ENCODE assay signal across 29 cellular contexts in the genomic region with DNA sequence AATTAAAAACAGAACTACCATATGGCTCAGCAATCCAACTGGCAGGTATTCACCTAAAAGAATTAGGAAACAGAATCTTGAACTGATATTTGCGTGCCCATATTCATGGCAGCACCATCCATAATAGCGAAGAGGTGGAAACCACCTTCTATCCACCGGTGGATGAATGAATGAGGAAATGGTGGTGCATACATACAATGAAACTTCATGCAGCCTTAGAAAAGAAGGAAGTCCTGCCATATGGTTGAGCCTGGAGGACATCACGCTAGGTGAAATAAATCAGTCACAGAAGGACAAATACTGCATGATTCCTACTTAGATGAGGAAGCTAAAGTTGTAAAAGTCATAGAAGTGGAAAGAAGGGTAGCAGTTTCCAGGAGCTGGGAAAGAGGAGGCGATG. TPM values are rescaled to one million over a fixed set of nuclear protein-coding genes. Genes with fewer than 3 reads are reported as not detected.
"Had no signal": no experiment of that assay in that cellular context is flagged by ENCODE, and none has a peak within 500 bp of the region (broad histone marks: within the 10 kb centered on the region; RNA-seq: fewer than 3 reads in every experiment).

No MANE protein-coding gene starts in this region.

- H3K36me3 Mint-ChIP-seq: activated naive CD8-positive, alpha-beta T cell treated with anti-CD3 and anti-CD28 coated beads, Interleukin-2, amount 10 ng/mL, durations not matched to agents 7 days and 5 days; natural killer cell had no signal

- H3K36me3 ChIP-seq: breast epithelium, colonic mucosa, gastrocnemius medialis, left lung, prostate gland, transverse colon had no signal

- H3K4me1 Mint-ChIP-seq: activated CD4-positive, alpha-beta memory T cell treated with anti-CD3 and anti-CD28 coated beads, Interleukin-2, amount 10 ng/mL, durations not matched to agents 7 days and 5 days; activated CD4-positive, alpha-beta T cell treated with anti-CD3 and anti-CD28 coated beads, Interleukin-2, amount 10 ng/mL, durations not matched to agents 24 days and 14 days; activated naive CD8-positive, alpha-beta T cell treated with anti-CD3 and anti-CD28 coated beads, Interleukin-2, amount 10 ng/mL, durations not matched to agents 7 days and 5 days; central memory CD8-positive, alpha-beta T cell; natural killer cell had no signal

- H3K4me3 Mint-ChIP-seq: activated CD4-positive, alpha-beta memory T cell treated with anti-CD3 and anti-CD28 coated beads, Interleukin-2, amount 10 ng/mL, durations not matched to agents 7 days and 5 days; activated CD4-positive, alpha-beta T cell treated with anti-CD3 and anti-CD28 coated beads, Interleukin-2, amount 10 ng/mL, durations not matched to agents 24 days and 14 days; activated naive CD4-positive, alpha-beta T cell treated with anti-CD3 and anti-CD28 coated beads for 36 hours; activated naive CD8-positive, alpha-beta T cell treated with anti-CD3 and anti-CD28 coated beads, Interleukin-2, amount 10 ng/mL, durations not matched to agents 7 days and 5 days; activated T-cell treated with anti-CD3 and anti-CD28 coated beads, Interleukin-2, amount 50 U/mL, for 72 hours; central memory CD8-positive, alpha-beta T cell; effector memory CD8-positive, alpha-beta T cell; natural killer cell had no signal

- H3K27me3 ChIP-seq: colonic mucosa had no signal

- H3K4me3 ChIP-seq: breast epithelium, colonic mucosa, dorsolateral prefrontal cortex, gastrocnemius medialis, left lung, lung, prostate gland, transverse colon had no signal

- FAIRE-seq: endothelial cell of umbilical vein, urothelium cell line had no signal

- H3K9me3 ChIP-seq: breast epithelium, colonic mucosa, gastrocnemius medialis, left lung, prostate gland, transverse colon had no signal

- H3K27ac ChIP-seq: breast epithelium, colonic mucosa, dorsolateral prefrontal cortex, gastrocnemius medialis, left lung, prostate gland, transverse colon had no signal

- H3K4me1 ChIP-seq: breast epithelium, colonic mucosa, gastrocnemius medialis, left lung, prostate gland, transverse colon had no signal

- ATAC-seq: activated CD4-positive, CD25-positive, alpha-beta regulatory T cell treated with anti-CD3 and anti-CD28 coated beads, Interleukin-2, amount 50 U/mL, for 24 hours; activated T-cell treated with anti-CD3 and anti-CD28 coated beads, Interleukin-2, amount 50 U/mL, for 72 hours; effector memory CD8-positive, alpha-beta T cell; esophagus mucosa; gastrocnemius medialis; left lung; natural killer cell; right cardiac atrium had no signal

- H3K9me3 Mint-ChIP-seq: activated CD4-positive, alpha-beta memory T cell treated with anti-CD3 and anti-CD28 coated beads, Interleukin-2, amount 10 ng/mL, durations not matched to agents 7 days and 5 days; activated CD4-positive, alpha-beta T cell treated with anti-CD3 and anti-CD28 coated beads, Interleukin-2, amount 10 ng/mL, durations not matched to agents 24 days and 14 days; activated naive CD4-positive, alpha-beta T cell treated with anti-CD3 and anti-CD28 coated beads for 36 hours; activated naive CD8-positive, alpha-beta T cell treated with anti-CD3 and anti-CD28 coated beads, Interleukin-2, amount 10 ng/mL, durations not matched to agents 7 days and 5 days; activated T-cell treated with anti-CD3 and anti-CD28 coated beads, Interleukin-2, amount 50 U/mL, for 72 hours; central memory CD8-positive, alpha-beta T cell; effector memory CD8-positive, alpha-beta T cell; natural killer cell had no signal

- DNase-seq: activated CD4-positive, alpha-beta memory T cell treated with anti-CD3 and anti-CD28 coated beads, Interleukin-2, amount 10 ng/mL, durations not matched to agents 7 days and 5 days; activated CD4-positive, alpha-beta T cell treated with anti-CD3 and anti-CD28 coated beads, Interleukin-2, amount 10 ng/mL, durations not matched to agents 24 days and 14 days; activated effector memory CD4-positive, alpha-beta T cell treated with Interleukin-2 at 50 U/mL for 16 hours; activated naive CD4-positive, alpha-beta T cell treated with anti-CD3 and anti-CD28 coated beads for 36 hours; activated naive CD8-positive, alpha-beta T cell treated with anti-CD3 and anti-CD28 coated beads, Interleukin-2, amount 10 ng/mL, durations not matched to agents 7 days and 5 days; activated T-cell treated with anti-CD3 and anti-CD28 coated beads, Interleukin-2, amount 50 U/mL, for 72 hours; amniotic stem cell; colonic mucosa; dorsolateral prefrontal cortex; effector memory CD8-positive, alpha-beta T cell; gastrocnemius medialis; hippocampal formation; kidney glomerular epithelial cell; left lung; natural killer cell; right cardiac atrium; stimulated activated CD4-positive, alpha-beta T cell treated with anti-CD3 and anti-CD28 coated beads, Interleukin-12 subunit alpha, Interleukin-12 subunit beta, amount 100 ng/mL, for 4 hours; stimulated activated CD4-positive, alpha-beta T cell treated with anti-CD3 and anti-CD28 coated beads, Interleukin-4, amount 100 ng/mL, for 4 hours; transverse colon had no signal

- H3K27ac Mint-ChIP-seq: activated CD4-positive, alpha-beta memory T cell treated with anti-CD3 and anti-CD28 coated beads, Interleukin-2, amount 10 ng/mL, durations not matched to agents 7 days and 5 days; activated CD4-positive, alpha-beta T cell treated with anti-CD3 and anti-CD28 coated beads, Interleukin-2, amount 10 ng/mL, durations not matched to agents 24 days and 14 days; activated naive CD4-positive, alpha-beta T cell treated with anti-CD3 and anti-CD28 coated beads for 36 hours; activated naive CD8-positive, alpha-beta T cell treated with anti-CD3 and anti-CD28 coated beads, Interleukin-2, amount 10 ng/mL, durations not matched to agents 7 days and 5 days; activated T-cell treated with anti-CD3 and anti-CD28 coated beads, Interleukin-2, amount 50 U/mL, for 72 hours; effector memory CD8-positive, alpha-beta T cell; natural killer cell had no signal

RNA-seq across cellular contexts. Expression of a gene that starts 6.6 kb away (rescaled TPM):
- total RNA-seq: activated CD4-positive, alpha-beta memory T cell treated with anti-CD3 and anti-CD28 coated beads, Interleukin-2, amount 10 ng/mL, durations not matched to agents 7 days and 5 days; activated CD4-positive, alpha-beta T cell treated with anti-CD3 and anti-CD28 coated beads, Interleukin-2, amount 10 ng/mL, durations not matched to agents 24 days and 14 days; activated naive CD4-positive, alpha-beta T cell treated with anti-CD3 and anti-CD28 coated beads for 36 hours; breast epithelium; endothelial cell of umbilical vein; gastrocnemius medialis; left lung; osteocyte; right cardiac atrium; temporal lobe had no signal

RNA-seq across cellular contexts. Expression of a gene that starts 21.1 kb away (rescaled TPM):
- total RNA-seq: activated CD4-positive, alpha-beta memory T cell treated with anti-CD3 and anti-CD28 coated beads, Interleukin-2, amount 10 ng/mL, durations not matched to agents 7 days and 5 days; activated CD4-positive, alpha-beta T cell treated with anti-CD3 and anti-CD28 coated beads, Interleukin-2, amount 10 ng/mL, durations not matched to agents 24 days and 14 days; activated naive CD4-positive, alpha-beta T cell treated with anti-CD3 and anti-CD28 coated beads for 36 hours; activated naive CD8-positive, alpha-beta T cell treated with anti-CD3 and anti-CD28 coated beads, Interleukin-2, amount 10 ng/mL, durations not matched to agents 7 days and 5 days; activated T-cell treated with anti-CD3 and anti-CD28 coated beads, Interleukin-2, amount 50 U/mL, for 72 hours; breast epithelium; colonic mucosa; dorsolateral prefrontal cortex; endothelial cell of umbilical vein; esophagus mucosa; gastrocnemius medialis; left lung; natural killer cell; osteocyte; right cardiac atrium; temporal lobe had no signal
